Comparison of ENCODE assay signal across 1 cellular context in the genomic region with DNA sequence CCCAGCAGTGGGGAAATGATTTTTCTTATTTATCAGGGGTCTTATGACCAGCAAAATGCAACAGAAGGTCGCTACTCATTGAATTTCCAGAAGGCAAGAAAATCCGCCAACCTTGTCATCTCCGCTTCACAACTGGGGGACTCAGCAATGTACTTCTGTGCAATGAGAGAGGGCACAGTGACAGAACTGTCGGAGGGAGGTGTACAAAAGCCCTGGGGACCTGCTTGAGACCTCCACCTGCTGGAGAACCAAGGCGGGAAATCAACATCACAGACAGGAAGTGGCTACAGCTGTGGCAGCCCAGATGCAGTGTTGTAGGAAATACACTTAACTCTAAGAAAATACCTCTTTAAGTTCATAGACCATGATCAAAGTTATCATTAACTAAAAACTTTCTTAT.
TF ChIP-seq lines count a peak whose summit lies in the region.

No MANE protein-coding gene starts in this region.

TF ChIP-seq in GM12878, 131 proteins besides CTCF, POLR2A, EP300 and RAD21 (continued from another document):
- TF ChIP-seq, protein P1, sequence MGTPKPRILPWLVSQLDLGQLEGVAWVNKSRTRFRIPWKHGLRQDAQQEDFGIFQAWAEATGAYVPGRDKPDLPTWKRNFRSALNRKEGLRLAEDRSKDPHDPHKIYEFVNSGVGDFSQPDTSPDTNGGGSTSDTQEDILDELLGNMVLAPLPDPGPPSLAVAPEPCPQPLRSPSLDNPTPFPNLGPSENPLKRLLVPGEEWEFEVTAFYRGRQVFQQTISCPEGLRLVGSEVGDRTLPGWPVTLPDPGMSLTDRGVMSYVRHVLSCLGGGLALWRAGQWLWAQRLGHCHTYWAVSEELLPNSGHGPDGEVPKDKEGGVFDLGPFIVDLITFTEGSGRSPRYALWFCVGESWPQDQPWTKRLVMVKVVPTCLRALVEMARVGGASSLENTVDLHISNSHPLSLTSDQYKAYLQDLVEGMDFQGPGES (IDR thresholded peaks at IDR 0.05) = no peak
- no peak for TF ChIP-seq BACH1 (IDR thresholded peaks at IDR 0.05; ENCODE audit: borderline replicate concordance)
- TF ChIP-seq, protein P2, sequence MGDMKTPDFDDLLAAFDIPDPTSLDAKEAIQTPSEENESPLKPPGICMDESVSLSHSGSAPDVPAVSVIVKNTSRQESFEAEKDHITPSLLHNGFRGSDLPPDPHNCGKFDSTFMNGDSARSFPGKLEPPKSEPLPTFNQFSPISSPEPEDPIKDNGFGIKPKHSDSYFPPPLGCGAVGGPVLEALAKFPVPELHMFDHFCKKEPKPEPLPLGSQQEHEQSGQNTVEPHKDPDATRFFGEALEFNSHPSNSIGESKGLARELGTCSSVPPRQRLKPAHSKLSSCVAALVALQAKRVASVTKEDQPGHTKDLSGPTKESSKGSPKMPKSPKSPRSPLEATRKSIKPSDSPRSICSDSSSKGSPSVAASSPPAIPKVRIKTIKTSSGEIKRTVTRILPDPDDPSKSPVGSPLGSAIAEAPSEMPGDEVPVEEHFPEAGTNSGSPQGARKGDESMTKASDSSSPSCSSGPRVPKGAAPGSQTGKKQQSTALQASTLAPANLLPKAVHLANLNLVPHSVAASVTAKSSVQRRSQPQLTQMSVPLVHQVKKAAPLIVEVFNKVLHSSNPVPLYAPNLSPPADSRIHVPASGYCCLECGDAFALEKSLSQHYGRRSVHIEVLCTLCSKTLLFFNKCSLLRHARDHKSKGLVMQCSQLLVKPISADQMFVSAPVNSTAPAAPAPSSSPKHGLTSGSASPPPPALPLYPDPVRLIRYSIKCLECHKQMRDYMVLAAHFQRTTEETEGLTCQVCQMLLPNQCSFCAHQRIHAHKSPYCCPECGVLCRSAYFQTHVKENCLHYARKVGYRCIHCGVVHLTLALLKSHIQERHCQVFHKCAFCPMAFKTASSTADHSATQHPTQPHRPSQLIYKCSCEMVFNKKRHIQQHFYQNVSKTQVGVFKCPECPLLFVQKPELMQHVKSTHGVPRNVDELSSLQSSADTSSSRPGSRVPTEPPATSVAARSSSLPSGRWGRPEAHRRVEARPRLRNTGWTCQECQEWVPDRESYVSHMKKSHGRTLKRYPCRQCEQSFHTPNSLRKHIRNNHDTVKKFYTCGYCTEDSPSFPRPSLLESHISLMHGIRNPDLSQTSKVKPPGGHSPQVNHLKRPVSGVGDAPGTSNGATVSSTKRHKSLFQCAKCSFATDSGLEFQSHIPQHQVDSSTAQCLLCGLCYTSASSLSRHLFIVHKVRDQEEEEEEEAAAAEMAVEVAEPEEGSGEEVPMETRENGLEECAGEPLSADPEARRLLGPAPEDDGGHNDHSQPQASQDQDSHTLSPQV (IDR thresholded peaks at IDR 0.05) = no peak
- no peak for TF ChIP-seq ZNF24 (IDR thresholded peaks at IDR 0.05)
